In the genomic region with DNA sequence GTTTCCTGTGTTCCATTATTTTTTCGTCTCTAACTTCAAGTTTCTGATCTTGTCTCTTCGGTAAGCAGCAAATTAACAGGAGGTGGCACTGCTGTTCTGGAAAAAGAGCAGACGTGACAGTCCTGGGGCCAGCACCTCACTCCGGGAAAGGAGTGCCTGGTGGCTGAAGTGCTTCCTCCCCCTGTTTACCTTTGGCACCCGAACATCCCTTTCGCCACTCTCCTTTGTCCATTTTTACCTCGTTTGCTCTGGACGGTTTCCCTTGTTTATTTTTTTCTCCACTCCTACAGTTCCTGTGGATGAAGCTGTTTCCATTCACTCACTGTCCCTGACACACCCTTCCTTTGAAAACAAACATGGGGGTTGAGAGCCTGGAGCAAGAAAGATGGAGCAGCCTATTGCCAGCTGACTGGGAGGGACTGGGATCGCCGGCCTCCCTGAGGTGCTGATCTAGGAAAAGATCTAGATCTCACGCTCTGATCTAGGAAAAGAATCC, we compare ENCODE assay signal across 11 cellular contexts. TPM values are rescaled to one million over a fixed set of nuclear protein-coding genes. Genes with fewer than 3 reads are reported as not detected.
DNase-seq lines count a peak whose midpoint lies in the region; ATAC-seq and TF ChIP-seq lines count a peak whose summit lies in the region.
"Had no signal": no experiment of that assay in that cellular context is flagged by ENCODE, and none has a peak within 500 bp of the region (broad histone marks: within the 10 kb centered on the region; RNA-seq: fewer than 3 reads in every experiment).

No MANE protein-coding gene starts in this region.

- H3K36me3 ChIP-seq in heart left ventricle (peaks cover 0 to 51% (median 25%) of the 10 kb centered on the region in 9 donors), gastrocnemius medialis (peaks cover 0 to 7% of the 10 kb centered on the region in 2 donors)

- H3K27me3 ChIP-seq in heart left ventricle, result no peaks in the 10 kb centered on the region
- no peaks in the 10 kb centered on the region for H3K27me3 ChIP-seq in gastrocnemius medialis

- ATAC-seq in heart left ventricle (peak in 3 of 4 donors; percentile 69 to 86 (median 84)), gastrocnemius medialis (peak in 1 of 2 donors; percentile 45), HG02759 (IDR thresholded peaks at IDR 0.05; ENCODE audit: unreplicated experiment) (no peak), GM18909 (IDR thresholded peaks at IDR 0.05; ENCODE audit: poor library complexity, unreplicated experiment) (no peak), HG03432 (IDR thresholded peaks at IDR 0.05; ENCODE audit: unreplicated experiment) (no peak)
- ATAC-seq: activated naive CD8-positive, alpha-beta T cell treated with anti-CD3 and anti-CD28 coated beads, Interleukin-2, amount 50 U/mL, for 24 hours had no signal

- TF ChIP-seq POLR2A in heart left ventricle (IDR thresholded peaks at IDR 0.05), result no peak
- TF ChIP-seq POLR2A in gastrocnemius medialis (IDR thresholded peaks at IDR 0.05), result no peak

- intact Hi-C loops in heart left ventricle (cut with DNase I) (loop anchor here in 7 of 10 donors (1.0 to 5.0 kb wide), 5 partner anchors 67 to 70 kb away; no protein-coding TSS in a partner anchor), gastrocnemius medialis (cut with DNase I; ENCODE audit: low total_unique reads) (no loop called here)

- WGBS in heart left ventricle, 4 donors, result 43 to 57% (median 47%) methylated on average over 11 of the region's 11 CpGs

- DNase-seq in ELR (ENCODE audit: low read depth) (peak; percentile 63), T1000 (lab: John Stamatoyannopoulos, UW) (peak; percentile 35), heart left ventricle (peak in 3 of 5 donors; percentile 42 to 50 (median 50)), gastrocnemius medialis (no peak), cerebellar nuclear complex (lab: John Stamatoyannopoulos, UW) (no peak)
- DNase-seq: activated naive CD8-positive, alpha-beta T cell treated with anti-CD3 and anti-CD28 coated beads, Interleukin-2, amount 50 U/mL, for 24 hours; KG1 had no signal

- peak overlapping the region; percentile 16 to 74 (median 64) for H3K27ac ChIP-seq in heart left ventricle
- peak overlapping the region in 3 of 4 donors; percentile 25 to 67 (median 33) for H3K27ac ChIP-seq in gastrocnemius medialis

- peaks cover 0 to 45% (median 33%) of the 10 kb centered on the region in 12 donors for H3K4me1 ChIP-seq in heart left ventricle
- H3K4me1 ChIP-seq in gastrocnemius medialis, result peaks cover 12 to 17% of the 10 kb centered on the region in 2 donors
- H3K4me1 ChIP-seq: HAP-1 had no signal

- H3K4me3 ChIP-seq in heart left ventricle (no peak overlapping the region), gastrocnemius medialis (no peak overlapping the region)
- H3K4me3 ChIP-seq: HAP-1 had no signal

- H3K9me3 ChIP-seq in heart left ventricle (no peaks in the 10 kb centered on the region), gastrocnemius medialis (no peaks in the 10 kb centered on the region)
- H3K9me3 ChIP-seq: HAP-1 had no signal

- TF ChIP-seq CTCF in heart left ventricle (IDR thresholded peaks at IDR 0.05) (peak in 10 of 12 donors; percentile 15 to 55 (median 38)), gastrocnemius medialis (IDR thresholded peaks at IDR 0.05 in 4 of 5, conservative IDR thresholded peaks at IDR 0.05 in 1 of 5) (peak in 2 of 5 experiments; percentile 31 to 47)

- in situ Hi-C loops in gastrocnemius medialis (cut with MboI; ENCODE audit: low sequenced_read_pairs in 4 of 4), result loop anchor here in 2 of 4 donors (5.0 kb wide), 1 partner anchor 68 kb away; no protein-coding TSS in a partner anchor

RNA-seq across cellular contexts. Expression of a gene that starts 12.6 kb away (rescaled TPM):
- 10 to 100 TPM; 40.9 to 67.8 (median 54.4) TPM for total RNA-seq in heart left ventricle
- polyA plus RNA-seq in heart left ventricle, result 100 to 1,000 TPM in 1 of 2 donors, 10 to 100 TPM in 1; 59.9 to 121 TPM
- total RNA-seq in gastrocnemius medialis, result 10 to 100 TPM; 42.0 to 64.0 (median 50.1) TPM

RNA-seq across cellular contexts. Expression of a gene that starts 12.8 kb away (rescaled TPM):
- total RNA-seq in heart left ventricle (10 to 100 TPM in 5 of 9 donors, 1 to 10 TPM in 4; 6.0 to 15.9 (median 10.2) TPM), gastrocnemius medialis (10 to 100 TPM in 1 of 4 donors, 1 to 10 TPM in 3; 5.3 to 17.5 (median 7.4) TPM)
- polyA plus RNA-seq in heart left ventricle, result 10 to 100 TPM in 1 of 2 donors, 1 to 10 TPM in 1; 7.8 to 13.3 TPM

RNA-seq across cellular contexts. Expression of a gene that starts 41.5 kb away (rescaled TPM):
- 10 to 100 TPM in 6 of 9 donors, 1 to 10 TPM in 3; 5.1 to 26.8 (median 11.0) TPM for total RNA-seq in heart left ventricle
- polyA plus RNA-seq in heart left ventricle, result 1 to 10 TPM; 4.0 to 7.5 TPM
- total RNA-seq in gastrocnemius medialis, result 10 to 100 TPM in 1 of 4 donors, 1 to 10 TPM in 3; 3.6 to 20.2 (median 6.3) TPM

RNA-seq across cellular contexts. Expression of a gene that starts 46.5 kb away (rescaled TPM):
- 10 to 100 TPM in 2 of 9 donors, 1 to 10 TPM in 7; 1.8 to 18.2 (median 6.8) TPM for total RNA-seq in heart left ventricle
- polyA plus RNA-seq in heart left ventricle, result 10 to 100 TPM in 1 of 2 donors, 1 to 10 TPM in 1; 3.7 to 17.7 TPM
- under 1 TPM in 1 of 4 donors, not detected in 3; 0.22 TPM for total RNA-seq in gastrocnemius medialis

Comparison
In these comparisons a context has a peak if more than half of its experiments do, and no peak if none do; other contexts are left out.
1. DNase-seq: peak in ELR (single experiment), T1000 (single experiment) and heart left ventricle (3 of 5); none in gastrocnemius medialis (0 of 2) and cerebellar nuclear complex (0 of 2).
2. ATAC-seq: peak in heart left ventricle (3 of 4); none in HG02759 (single experiment), GM18909 (single experiment) and HG03432 (single experiment).